Comparison of ENCODE assay signal across 25 cellular contexts in the genomic region with DNA sequence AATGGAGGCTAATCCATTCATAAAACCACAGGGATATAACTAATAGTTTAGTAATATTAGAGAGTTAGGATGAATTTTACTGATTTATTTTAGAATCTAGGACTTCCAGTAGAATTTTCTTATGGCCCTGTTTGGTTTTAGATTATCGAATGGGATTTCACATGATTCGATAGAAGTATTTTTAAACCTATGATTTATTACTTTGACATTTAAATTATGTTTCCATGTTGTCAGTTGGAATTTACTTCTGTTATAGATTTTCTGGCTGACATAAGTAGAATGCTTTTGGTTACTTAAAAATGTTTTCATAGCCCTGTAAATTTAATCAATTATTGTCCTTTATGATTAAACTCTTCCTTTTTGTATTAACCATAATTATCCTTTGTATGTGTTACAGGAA.
A peak's percentile ranks its signal among the peaks of the same experiment; 100 is the strongest.
DNase-seq lines count a peak whose midpoint lies in the region; ATAC-seq and TF ChIP-seq lines count a peak whose summit lies in the region.
"Had no signal": no experiment of that assay in that cellular context is flagged by ENCODE, and none has a peak within 500 bp of the region (broad histone marks: within the 10 kb centered on the region; RNA-seq: fewer than 3 reads in every experiment).

No MANE protein-coding gene starts in this region.

- H2BK5ac ChIP-seq in mesenchymal stem cell (ENCODE audit: low read depth, low read length, poor library complexity, severe bottlenecking), result no peak overlapping the region

- POLR2A ChIA-PET in SK-N-SH (lab: Yijun Ruan, JAX), result no interaction called here

- no peak overlapping the region for H4K8ac ChIP-seq in mesenchymal stem cell (ENCODE audit: low read length)

- H3K79me1 ChIP-seq in mesenchymal stem cell (replicated peaks; ENCODE audit: low read length, poor library complexity, severe bottlenecking), result no peaks in the 10 kb centered on the region

- H3K36me3 Mint-ChIP-seq in progenitor cell of endocrine pancreas (ENCODE audit: insufficient read depth), result peaks cover 15% of the 10 kb centered on the region

- H3K27me3 ChIP-seq in heart right ventricle, result no peaks in the 10 kb centered on the region
- no peaks in the 10 kb centered on the region for H3K27me3 ChIP-seq in SK-N-SH (ENCODE audit: insufficient read depth)
- H3K27me3 ChIP-seq in mesenchymal stem cell (ENCODE audit: control insufficient read depth in 1 of 2, insufficient read depth in 1 of 2, low read length in 2 of 2), result no peaks in the 10 kb centered on the region
- H3K27me3 ChIP-seq in spleen (replicated peaks in 1 of 7), result no peaks in the 10 kb centered on the region
- no peaks in the 10 kb centered on the region for H3K27me3 ChIP-seq in smooth muscle cell (ENCODE audit: low read depth)
- H3K27me3 ChIP-seq: BE2C, esophagus squamous epithelium, gastroesophageal sphincter, MG63, transverse colon had no signal

- H3K36me3 ChIP-seq in heart right ventricle (peaks cover 0 to 5% (median 0%) of the 10 kb centered on the region in 9 donors), SK-N-SH (replicated peaks in 1 of 2; ENCODE audit: control insufficient read depth in 1 of 2, insufficient read depth in 2 of 2, low read length in 1 of 2) (peaks cover 19 to 44% of the 10 kb centered on the region in 2 experiments), mesenchymal stem cell (ENCODE audit: control insufficient read depth in 1 of 2, insufficient read depth in 2 of 2, low read depth in 1 of 2, low read length in 2 of 2) (peaks cover 3 to 34% of the 10 kb centered on the region in 2 experiments), spleen (no peaks in the 10 kb centered on the region), smooth muscle cell (ENCODE audit: low read depth) (no peaks in the 10 kb centered on the region)
- H3K36me3 ChIP-seq: gastroesophageal sphincter, transverse colon had no signal

- no peak for TF ChIP-seq POLR2A in spleen (IDR thresholded peaks at IDR 0.05)

- H3K4me1 ChIP-seq in heart right ventricle, result peaks cover 0 to 94% (median 90%) of the 10 kb centered on the region in 9 donors
- H3K4me1 ChIP-seq in SK-N-SH (ENCODE audit: control insufficient read depth in 1 of 2, insufficient read depth in 2 of 2, low read depth in 1 of 2, low read length in 1 of 2), result peaks cover 8 to 26% of the 10 kb centered on the region in 2 experiments; a peak in 2 of 4 replicates
- H3K4me1 ChIP-seq in mesenchymal stem cell (ENCODE audit: control insufficient read depth, insufficient read depth, low read depth, low read length), result no peaks in the 10 kb centered on the region
- H3K4me1 ChIP-seq in spleen, result peaks cover 36 to 100% (median 87%) of the 10 kb centered on the region in 6 donors
- peaks cover 25% of the 10 kb centered on the region for H3K4me1 ChIP-seq in smooth muscle cell (ENCODE audit: low read depth)

- no peak for DNase-seq in heart right ventricle
- DNase-seq in Right ventricle myocardium superior, result no peak
- DNase-seq in SK-N-SH, result no peak
- DNase-seq in mesenchymal stem cell, result no peak
- no peak for DNase-seq in spleen
- DNase-seq in smooth muscle cell (lab: John Stamatoyannopoulos, UW; ENCODE audit: unreplicated experiment), result no peak
- no peak for DNase-seq in SW 1271 (lab: John Stamatoyannopoulos, UW)
- no peak for DNase-seq in progenitor cell of endocrine pancreas (ENCODE audit: low spot score, unreplicated experiment)
- DNase-seq: activated CD4-positive, alpha-beta T cell treated with anti-CD3 and anti-CD28 coated beads for 1 hour; activated CD8-positive, alpha-beta T cell treated with anti-CD3 and anti-CD28 coated beads for 36 hours; activated T-cell treated with anti-CD3 and anti-CD28 coated beads for 4 hours; anterior cingulate cortex; BE2C; endodermal cell; esophagus squamous epithelium; GF-D8; H9; MG63; NCI-H1417; NCI-H2029 treated with DMSO at 0.1 percent for 48 hours; T-helper 2 cell; transverse colon had no signal

- no peaks in the 10 kb centered on the region for H3K9me2 ChIP-seq in SK-N-SH

- no peak overlapping the region for H2AK5ac ChIP-seq in mesenchymal stem cell (ENCODE audit: low read length, severe bottlenecking)

- peaks cover 15% of the 10 kb centered on the region for H3F3A ChIP-seq in SK-N-SH (replicated peaks; ENCODE audit: insufficient read depth)
- peaks cover under 1% of the 10 kb centered on the region for H3F3A ChIP-seq in smooth muscle cell (ENCODE audit: low read depth)

- H3K27me3 Mint-ChIP-seq in progenitor cell of endocrine pancreas, result no peaks in the 10 kb centered on the region
- H3K27me3 Mint-ChIP-seq: activated CD8-positive, alpha-beta T cell treated with anti-CD3 and anti-CD28 coated beads for 36 hours; activated naive CD8-positive, alpha-beta T cell; dendritic cell treated with granulocyte-macrophage colony-stimulating factor and Interleukin-4, amounts not matched to agents 40 ng/mL and 50 ng/mL, for 4 days had no signal

- H4K91ac ChIP-seq in mesenchymal stem cell (ENCODE audit: low read length), result no peak overlapping the region

- no peak overlapping the region for H3K4me3 Mint-ChIP-seq in progenitor cell of endocrine pancreas (ENCODE audit: low read depth)
- H3K4me3 Mint-ChIP-seq: activated CD8-positive, alpha-beta T cell treated with anti-CD3 and anti-CD28 coated beads for 36 hours; activated naive CD8-positive, alpha-beta T cell; dendritic cell treated with granulocyte-macrophage colony-stimulating factor and Interleukin-4, amounts not matched to agents 40 ng/mL and 50 ng/mL, for 4 days; endodermal cell had no signal

- CTCF ChIA-PET in SK-N-SH (lab: Yijun Ruan, JAX), result interaction anchor here (1.1 to 1.6 kb wide), 2 partner anchors 53 to 159 kb away, joined by 4 to 14 read pairs; partner anchors contain the start of gene CHD9

- TF ChIP-seq RAD21 in SK-N-SH (IDR thresholded peaks at IDR 0.05; ENCODE audit: low read length), result no peak

- H3K4me3 ChIP-seq in heart right ventricle (peak overlapping the region in 1 of 10 donors; percentile 1), SK-N-SH (ENCODE audit: low read depth in 2 of 2, low read length in 1 of 2) (no peak overlapping the region), mesenchymal stem cell (ENCODE audit: insufficient read depth in 1 of 2, low read depth in 1 of 2, low read length in 2 of 2) (no peak overlapping the region), spleen (no peak overlapping the region), smooth muscle cell (no peak overlapping the region)
- H3K4me3 ChIP-seq: gastroesophageal sphincter, MG63, transverse colon had no signal

- no peak overlapping the region for H3K27ac Mint-ChIP-seq in progenitor cell of endocrine pancreas
- H3K27ac Mint-ChIP-seq: activated CD8-positive, alpha-beta T cell treated with anti-CD3 and anti-CD28 coated beads for 36 hours; activated naive CD8-positive, alpha-beta T cell; endodermal cell had no signal

- no peaks in the 10 kb centered on the region for H3K9me3 ChIP-seq in heart right ventricle
- H3K9me3 ChIP-seq in SK-N-SH, result no peaks in the 10 kb centered on the region
- no peaks in the 10 kb centered on the region for H3K9me3 ChIP-seq in mesenchymal stem cell (ENCODE audit: control insufficient read depth, low read length)
- H3K9me3 ChIP-seq in spleen, result no peaks in the 10 kb centered on the region
- no peaks in the 10 kb centered on the region for H3K9me3 ChIP-seq in smooth muscle cell (replicated peaks; ENCODE audit: low read depth)
- H3K9me3 ChIP-seq: BE2C, esophagus squamous epithelium, gastroesophageal sphincter, MG63, transverse colon had no signal

- no peak for ATAC-seq in heart right ventricle
- no peak for ATAC-seq in Right ventricle myocardium superior (ENCODE audit: poor library complexity)
- ATAC-seq: activated CD8-positive, alpha-beta T cell treated with anti-CD3 and anti-CD28 coated beads for 36 hours; gastroesophageal sphincter had no signal

- H4K20me1 ChIP-seq in SK-N-SH (ENCODE audit: insufficient read depth) (peaks cover 26% of the 10 kb centered on the region), smooth muscle cell (ENCODE audit: low read depth) (peaks cover 39% of the 10 kb centered on the region)

- H3K18ac ChIP-seq in mesenchymal stem cell (ENCODE audit: low read depth in 1 of 2, low read length in 2 of 2), result no peak overlapping the region

- no peak overlapping the region for H3K14ac ChIP-seq in mesenchymal stem cell (ENCODE audit: low read length in 2 of 2)

- H2BK12ac ChIP-seq in mesenchymal stem cell (ENCODE audit: low read length in 2 of 2), result no peak overlapping the region

- H3K4me2 ChIP-seq in SK-N-SH (0 out of 2 replicates have a peak overlapping the region, but pooled peaks have one; percentile 16), mesenchymal stem cell (ENCODE audit: low read length, poor library complexity, severe bottlenecking) (no peak overlapping the region), smooth muscle cell (no peak overlapping the region)

- TF ChIP-seq CTCF in heart right ventricle (IDR thresholded peaks at IDR 0.05) (no peak), SK-N-SH (IDR thresholded peaks at IDR 0.05) (no peak), spleen (IDR thresholded peaks at IDR 0.05 in 8 of 11, conservative IDR thresholded peaks at IDR 0.05 in 3 of 11) (no peak), smooth muscle cell (IDR thresholded peaks at IDR 0.05; ENCODE audit: borderline replicate concordance, insufficient read depth, poor library complexity, severe bottlenecking) (no peak), progenitor cell of endocrine pancreas (IDR thresholded peaks at IDR 0.05; ENCODE audit: unreplicated experiment) (no peak)

- H2AFZ ChIP-seq in SK-N-SH (ENCODE audit: low read depth) (no peak overlapping the region), mesenchymal stem cell (ENCODE audit: low read depth, low read length) (no peak overlapping the region), smooth muscle cell (ENCODE audit: low read depth) (no peak overlapping the region)

- no peak overlapping the region for H3K4ac ChIP-seq in mesenchymal stem cell (ENCODE audit: low read depth in 1 of 2, low read length in 2 of 2)

- no peak for TF ChIP-seq EP300 in SK-N-SH (IDR thresholded peaks at IDR 0.05; ENCODE audit: borderline replicate concordance in 1 of 2, low read depth in 1 of 2, low read length in 1 of 2)

- 44 to 45% methylated on average over 2 of the region's 2 CpGs for WGBS in heart right ventricle, 2 donors
- 71% methylated on average over 2 of the region's 2 CpGs for WGBS in SK-N-SH (ENCODE audit: low lambda C conversion rate)
- no CpG with 5 or more reads among the region's 2 CpGs for WGBS in mesenchymal stem cell
- WGBS in spleen, 5 donors, result 49 to 69% (median 57%) methylated on average over 2 of the region's 2 CpGs
- WGBS in smooth muscle cell (ENCODE audit: low lambda C conversion rate), result 98% methylated on average over 2 of the region's 2 CpGs

- H3K4me1 Mint-ChIP-seq in progenitor cell of endocrine pancreas (ENCODE audit: low read depth), result peaks cover 17% of the 10 kb centered on the region

- no peak overlapping the region for H2BK120ac ChIP-seq in mesenchymal stem cell (ENCODE audit: low read depth, low read length)

- H3K27ac ChIP-seq in heart right ventricle (peak overlapping the region in 6 of 10 donors; percentile 16 to 94 (median 36)), SK-N-SH (ENCODE audit: low read depth in 2 of 2, low read length in 1 of 2) (peak overlapping the region; percentile 1 to 4; a peak in 2 of 4 replicates), mesenchymal stem cell (ENCODE audit: low read length, poor library complexity, severe bottlenecking) (no peak overlapping the region), spleen (peak overlapping the region in 6 of 8 donors; percentile 5 to 91 (median 80)), smooth muscle cell (ENCODE audit: low read depth) (no peak overlapping the region)
- H3K27ac ChIP-seq: gastroesophageal sphincter, transverse colon had no signal

- H3K9ac ChIP-seq in SK-N-SH, result no peak overlapping the region
- H3K9ac ChIP-seq in mesenchymal stem cell (ENCODE audit: low read length), result peak overlapping the region; percentile 24
- H3K9ac ChIP-seq in smooth muscle cell (ENCODE audit: low read depth), result no peak overlapping the region

- intact Hi-C loops in heart right ventricle (cut with DNase I), result loop anchor here in 2 of 10 donors (2.0 to 10.0 kb wide), 2 partner anchors 79 to 157 kb away; no protein-coding TSS in a partner anchor
- intact Hi-C loops in Right ventricle myocardium superior (cut with DNase I), result no loop called here
- intact Hi-C loops in spleen (cut with DNase I; ENCODE audit: low total_unique reads), result loop anchor here (10.0 kb wide), 1 partner anchor 79 kb away; no protein-coding TSS in a partner anchor

- no peak overlapping the region for H2BK15ac ChIP-seq in mesenchymal stem cell (ENCODE audit: low read depth, poor library complexity, severe bottlenecking)

- H3K79me2 ChIP-seq in SK-N-SH (ENCODE audit: insufficient read depth) (peaks cover 98% of the 10 kb centered on the region), smooth muscle cell (ENCODE audit: low read depth) (peaks cover 99% of the 10 kb centered on the region)

- H3K9me3 Mint-ChIP-seq in progenitor cell of endocrine pancreas (ENCODE audit: low read depth), result no peaks in the 10 kb centered on the region
- H3K9me3 Mint-ChIP-seq: activated CD8-positive, alpha-beta T cell treated with anti-CD3 and anti-CD28 coated beads for 36 hours; dendritic cell treated with granulocyte-macrophage colony-stimulating factor and Interleukin-4, amounts not matched to agents 40 ng/mL and 50 ng/mL, for 4 days; endodermal cell; H9 had no signal

- no peak overlapping the region for H3K23ac ChIP-seq in mesenchymal stem cell (ENCODE audit: low read length in 2 of 2)

Comparison
In these comparisons a context has a peak if more than half of its experiments do, and no peak if none do; other contexts are left out.
1. H3K27ac ChIP-seq: peak in heart right ventricle (6 of 10), SK-N-SH (2 of 2) and spleen (6 of 8); none in mesenchymal stem cell (single experiment) and smooth muscle cell (single experiment).